ENCODE assay signal across 8 cellular contexts in the genomic region with DNA sequence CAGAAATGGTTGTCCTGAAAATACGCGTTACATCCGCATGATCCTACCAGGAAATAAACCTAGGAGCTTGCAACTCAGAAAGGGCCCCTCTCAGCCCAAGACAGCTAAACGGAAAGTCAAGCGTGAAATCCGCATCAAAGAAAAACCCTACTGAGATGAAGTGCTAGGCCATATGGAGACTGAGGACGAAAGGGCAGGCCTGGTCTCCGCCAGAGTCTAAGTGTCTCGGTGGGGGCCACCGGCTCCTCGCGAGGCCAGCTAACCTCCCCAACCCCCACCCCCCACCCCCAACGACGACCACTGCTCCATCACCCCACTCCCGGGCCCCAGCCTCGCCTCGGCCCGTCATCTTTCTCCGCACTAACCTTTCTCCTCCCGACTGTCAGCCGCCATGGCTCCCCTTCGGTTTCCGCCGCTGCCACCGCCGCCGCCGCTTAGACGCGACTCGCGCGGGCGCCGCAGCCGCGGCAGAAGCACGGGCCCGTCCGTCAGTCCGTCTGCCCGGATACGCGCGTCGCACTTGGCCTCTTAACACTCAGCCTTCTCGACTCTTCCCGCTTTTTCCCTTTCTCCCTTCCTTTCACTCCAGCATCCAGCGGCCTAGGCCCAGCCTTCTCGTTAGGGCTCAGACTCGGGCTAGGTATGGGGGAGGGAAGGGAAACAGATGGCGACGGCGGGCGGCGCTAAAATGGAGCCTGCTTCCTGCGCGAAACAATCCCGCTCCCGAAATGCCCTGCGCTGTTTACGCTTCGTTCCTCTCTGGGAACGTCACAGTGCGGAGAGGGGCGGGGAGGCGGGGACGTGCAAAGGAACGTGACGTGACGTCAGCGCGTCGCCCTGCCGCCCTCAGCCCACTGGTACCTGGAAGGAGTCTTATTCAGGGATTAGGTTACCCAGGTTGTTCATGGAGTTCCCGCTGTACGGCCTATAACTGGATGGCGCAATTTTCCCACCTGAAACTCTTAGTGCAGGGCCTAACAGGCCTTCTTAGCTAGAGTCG. TPM values are rescaled to one million over a fixed set of nuclear protein-coding genes. Genes with fewer than 3 reads are reported as not detected.
DNase-seq lines count a peak whose midpoint lies in the region; ATAC-seq, FAIRE-seq and TF ChIP-seq lines count a peak whose summit lies in the region.

A gene (minus strand): TSS at position 730 of the 1,000 bp plus-strand sequence. CDS start 337 bp downstream, at position 393.

- FAIRE-seq in bronchial epithelial cell (lab: Jason Lieb, UNC) (peak; percentile 70), small intestine (lab: Jason Lieb, UNC) (no peak)

- peaks cover 3% of the 10 kb centered on the region for H3K27me3 ChIP-seq in AG04450 (ENCODE audit: control insufficient read depth, insufficient read depth, low read length)
- no peaks in the 10 kb centered on the region for H3K27me3 ChIP-seq in bronchial epithelial cell (ENCODE audit: control insufficient read depth, insufficient read depth, low read length)
- no peaks in the 10 kb centered on the region for H3K27me3 ChIP-seq in small intestine (ENCODE audit: control insufficient read depth in 2 of 2, insufficient read depth in 2 of 2, low read length in 2 of 2)

- DNase-seq in AG04450 (ENCODE audit: low read depth, low spot score), result peak; percentile 87
- DNase-seq in NCI-H2227 treated with DMSO at 0.1 percent for 48 hours (lab: John Stamatoyannopoulos, UW), result peak; percentile 91
- DNase-seq in bronchial epithelial cell (ENCODE audit: low read depth), result peak; percentile 96
- DNase-seq in iPS-NIHi11 (ENCODE audit: low spot score), result peak; percentile 96
- peak; percentile 98 for DNase-seq in small intestine

- peaks cover 7 to 14% of the 10 kb centered on the region in 2 donors for H3K4me1 ChIP-seq in small intestine (ENCODE audit: control insufficient read depth in 2 of 2, insufficient read depth in 1 of 2, low read depth in 1 of 2, low read length in 1 of 2)

- peak; percentile 97 for ATAC-seq in GM18907 (IDR thresholded peaks at IDR 0.05; ENCODE audit: unreplicated experiment)
- peak; percentile 94 for ATAC-seq in HG03159 (IDR thresholded peaks at IDR 0.05; ENCODE audit: unreplicated experiment)

- TF ChIP-seq CTCF in AG04450 (IDR thresholded peaks at IDR 0.05; ENCODE audit: low read depth, low read length) (no peak), WI38 (IDR thresholded peaks at IDR 0.05; ENCODE audit: low read depth, low read length) (no peak), bronchial epithelial cell (IDR thresholded peaks at IDR 0.05; ENCODE audit: insufficient read depth, low read length, severe bottlenecking) (peak; percentile 13)

- 0 to 1% (median 1%) methylated on average over 72 to 79 of the region's 79 CpGs for WGBS in small intestine, 3 donors

- CTCF ChIA-PET in AG04450 (lab: Charles Lee), result interaction anchor here (0.5 to 4.9 kb wide), 2 partner anchors 21 to 27 kb away, joined by 3 to 22 read pairs; no protein-coding TSS in a partner anchor

- H3K4me3 ChIP-seq in AG04450 (ENCODE audit: low read depth, low read length), result peak within 1 kb of the TSS; percentile 89
- peak within 1 kb of the TSS; percentile 97 for H3K4me3 ChIP-seq in WI38 (ENCODE audit: low read depth, low read length)
- H3K4me3 ChIP-seq in bronchial epithelial cell (ENCODE audit: low read depth, low read length), result peak within 1 kb of the TSS; percentile 98
- peak within 1 kb of the TSS; percentile 69 to 74 for H3K4me3 ChIP-seq in small intestine (ENCODE audit: low read depth in 1 of 2, low read length in 2 of 2)

- no peaks in the 10 kb centered on the region for H3K36me3 ChIP-seq in bronchial epithelial cell (ENCODE audit: control insufficient read depth, insufficient read depth, low read length)
- no peaks in the 10 kb centered on the region for H3K36me3 ChIP-seq in small intestine (ENCODE audit: control insufficient read depth in 2 of 2, insufficient read depth in 2 of 2, low read length in 2 of 2)

- POLR2A ChIA-PET in AG04450 (lab: Yijun Ruan, JAX), result interaction anchor here (0.6 kb wide), 1 partner anchor 64 kb away, joined by 3 read pairs; no protein-coding TSS in a partner anchor

- H3K27ac ChIP-seq in AG04450 (ENCODE audit: low read depth, low read length), result peak within 1 kb of the TSS; percentile 95
- H3K27ac ChIP-seq in small intestine (ENCODE audit: low read depth in 1 of 2, low read length in 1 of 2), result peak within 1 kb of the TSS; percentile 98 to 99

- peaks cover 3% of the 10 kb centered on the region; the same call in 1 of the 2 replicates for H3K9me3 ChIP-seq in AG04450 (ENCODE audit: control insufficient read depth, insufficient read depth, low read length)
- no peaks in the 10 kb centered on the region for H3K9me3 ChIP-seq in small intestine (ENCODE audit: control insufficient read depth, low read depth)

RNA-seq across cellular contexts. Expression of the gene that starts here (rescaled TPM):
- polyA plus RNA-seq in AG04450 (2011; rRNA removed) (40.7 and 48.0 TPM in 2 replicates), small intestine (10 to 100 TPM; 30.2 to 36.5 (median 31.9) TPM)
- 41.1 and 49.6 TPM in 2 replicates for polyA minus RNA-seq in AG04450 (2011; rRNA and poly(A)+ RNA removed)
- 44.5 and 68.4 TPM in 2 replicates for total RNA-seq in bronchial epithelial cell

Comparison
In these comparisons a context has a peak if more than half of its experiments do, and no peak if none do; other contexts are left out.
1. Peak in every context shown above with its lines: DNase-seq, ATAC-seq, H3K4me3 ChIP-seq and H3K27ac ChIP-seq.